ENCODE assay signal across 6 cellular contexts in genomic region chr6:88402909-88403308, GRCh38.
"Had no signal": no experiment of that assay in that cellular context is flagged by ENCODE, and none has a peak within 500 bp of the region (broad histone marks: within the 10 kb centered on the region; RNA-seq: fewer than 3 reads in every experiment).

No MANE protein-coding gene starts in this region.

- H3K4me3 ChIP-seq: GM23338, K562 had no signal

- H3K4me2 ChIP-seq: GM23338 had no signal

- DNase-seq: H9, HCEC 1CT, IMR-90, KG1 had no signal

- ATAC-seq: GM23338, K562 had no signal

- H2AFZ ChIP-seq: GM23338 had no signal
